ENCODE assay signal across 10 cellular contexts in the genomic region with DNA sequence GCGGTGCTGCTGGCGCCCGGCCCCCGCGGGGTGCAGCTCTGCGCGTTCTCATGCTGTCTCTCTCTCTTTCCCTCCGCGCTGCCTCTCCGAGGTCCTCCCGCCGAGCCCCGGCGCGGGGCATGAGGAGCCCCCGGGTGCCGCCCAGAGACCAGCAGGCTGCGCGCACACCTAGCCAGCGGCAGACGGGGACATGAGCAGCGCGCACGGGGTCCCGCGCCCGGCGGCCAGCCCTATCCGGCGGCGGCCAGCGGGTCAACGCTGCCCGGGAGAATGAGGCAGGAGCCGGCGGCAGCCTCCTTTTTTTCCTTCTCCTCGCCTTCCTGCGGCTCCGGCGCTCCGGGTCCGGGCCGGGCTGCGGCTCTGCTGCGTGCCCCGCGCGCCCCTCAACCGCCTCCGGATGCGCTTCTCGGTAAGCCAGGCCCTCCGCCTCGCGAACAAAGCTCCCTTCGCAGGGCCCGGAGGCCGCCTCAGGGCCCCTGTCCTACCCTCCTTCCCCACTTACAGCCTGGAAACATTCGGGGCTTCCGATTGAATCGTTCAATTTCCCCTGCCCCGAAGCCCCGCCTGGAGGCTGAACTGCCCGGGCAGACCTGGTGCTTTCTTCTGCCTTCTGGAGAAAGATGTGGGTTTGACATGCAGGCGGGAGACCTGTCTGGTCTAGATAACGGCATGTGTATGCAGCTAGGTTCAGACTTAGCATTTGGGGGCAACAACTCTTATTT. TPM values are rescaled to one million over a fixed set of nuclear protein-coding genes. Genes with fewer than 3 reads are reported as not detected.
DNase-seq lines count a peak whose midpoint lies in the region; ATAC-seq and TF ChIP-seq lines count a peak whose summit lies in the region.
"Had no signal": no experiment of that assay in that cellular context is flagged by ENCODE, and none has a peak within 500 bp of the region (broad histone marks: within the 10 kb centered on the region; RNA-seq: fewer than 3 reads in every experiment).

A gene (plus strand): TSS at position 64 of the 722 bp plus-strand sequence.

- POLR2A ChIA-PET in BJ (lab: Charles Lee), result no interaction called here

- peaks cover 20% of the 10 kb centered on the region for H3K27me3 Mint-ChIP-seq in GM23338 (ENCODE audit: insufficient read depth, low read depth, poor library complexity)
- H3K27me3 Mint-ChIP-seq in activated T-helper 17 cell treated with anti-CD3 and anti-CD28 coated beads, Interleukin-2, amount 50 U/mL, for 72 hours, result peaks cover 42% of the 10 kb centered on the region

- 0 out of 2 replicates have a peak within 1 kb of the TSS, but pooled peaks have one; percentile 41 for H3K27ac Mint-ChIP-seq in GM23338
- H3K27ac Mint-ChIP-seq in activated T-helper 17 cell treated with anti-CD3 and anti-CD28 coated beads, Interleukin-2, amount 50 U/mL, for 72 hours, result no peak within 1 kb of the TSS

- peak within 1 kb of the TSS; percentile 69 for H2AFZ ChIP-seq in GM23338

- WGBS in mesodermal cell (ENCODE audit: insufficient coverage in 2 of 2), 2 experiments, result 0 to 1% methylated on average over 34 to 57 of the region's 66 CpGs

- peak; percentile 44 for TF ChIP-seq CTCF in BJ (IDR thresholded peaks at IDR 0.05; ENCODE audit: insufficient read depth, low read depth, low read length)
- TF ChIP-seq CTCF in GM23338 (conservative IDR thresholded peaks at IDR 0.05; ENCODE audit: low read depth in 2 of 2), result peak; percentile 52 to 63

- H3K4me1 Mint-ChIP-seq in GM23338, result peaks cover 47% of the 10 kb centered on the region
- no peaks in the 10 kb centered on the region for H3K4me1 Mint-ChIP-seq in activated T-helper 17 cell treated with anti-CD3 and anti-CD28 coated beads, Interleukin-2, amount 50 U/mL, for 72 hours

- peak; percentile 62 for ATAC-seq in GM23338
- ATAC-seq in activated T-helper 17 cell treated with anti-CD3 and anti-CD28 coated beads, Interleukin-2, amount 50 U/mL, for 72 hours (replicated peaks), result no peak

- peaks cover 47% of the 10 kb centered on the region for H3K79me2 ChIP-seq in GM23338 (replicated peaks; ENCODE audit: insufficient read depth)

- no peaks in the 10 kb centered on the region for H3K9me3 ChIP-seq in mesodermal cell (ENCODE audit: control insufficient read depth, low read length)

- H3K27me3 ChIP-seq in BJ (ENCODE audit: control insufficient read depth, insufficient read depth, low read length) (peaks cover 18% of the 10 kb centered on the region), GM23338 (ENCODE audit: insufficient read depth) (peaks cover 7% of the 10 kb centered on the region; the same call in 1 of the 2 replicates)

- H3K9me2 ChIP-seq in GM23338 (ENCODE audit: insufficient read depth), result 0 out of 2 replicates have a peak, but pooled peaks cover 6% of the 10 kb centered on the region

- peak within 1 kb of the TSS; percentile 79 for H3K4me3 Mint-ChIP-seq in GM23338
- peak within 1 kb of the TSS; percentile 7 for H3K4me3 Mint-ChIP-seq in activated T-helper 17 cell treated with anti-CD3 and anti-CD28 coated beads, Interleukin-2, amount 50 U/mL, for 72 hours

- DNase-seq in BJ (ENCODE audit: low read depth), result no peak
- peak; percentile 79 for DNase-seq in GM23338 (ENCODE audit: low spot score)
- no peak for DNase-seq in germinal center (ENCODE audit: low spot score)
- no peak for DNase-seq in mesenteric fat pad (ENCODE audit: low spot score)
- DNase-seq in globus pallidus (ENCODE audit: low spot score), result no peak
- no peak for DNase-seq in stimulated activated CD4-positive, alpha-beta T cell treated with anti-CD3 and anti-CD28 coated beads, Interleukin-2, amount 100 ng/mL, for 48 hours
- DNase-seq: activated gamma-delta T cell had no signal

- peaks cover 9% of the 10 kb centered on the region; the same call in 1 of the 2 replicates for H3F3A ChIP-seq in GM23338 (replicated peaks; ENCODE audit: low read depth)

- H3K36me3 ChIP-seq in BJ (ENCODE audit: control insufficient read depth, insufficient read depth, low read length) (no peaks in the 10 kb centered on the region), GM23338 (ENCODE audit: insufficient read depth) (no peaks in the 10 kb centered on the region), mesodermal cell (ENCODE audit: control insufficient read depth, insufficient read depth, low read length) (no peaks in the 10 kb centered on the region)

- H3K4me1 ChIP-seq in GM23338 (ENCODE audit: insufficient read depth) (peaks cover 45% of the 10 kb centered on the region), mesodermal cell (ENCODE audit: control insufficient read depth, insufficient read depth, low read length, poor library complexity, severe bottlenecking) (no peaks in the 10 kb centered on the region)

- H3K9me3 Mint-ChIP-seq in GM23338, result peaks cover 2% of the 10 kb centered on the region; the same call in 1 of the 3 replicates
- no peaks in the 10 kb centered on the region for H3K9me3 Mint-ChIP-seq in activated T-helper 17 cell treated with anti-CD3 and anti-CD28 coated beads, Interleukin-2, amount 50 U/mL, for 72 hours

- CTCF ChIA-PET in BJ (lab: Yijun Ruan, JAX), result interaction anchor here (0.9 to 1.2 kb wide), 2 partner anchors 12 kb away, joined by 3 read pairs; no protein-coding TSS in a partner anchor

- H3K36me3 Mint-ChIP-seq in GM23338 (ENCODE audit: low read depth), result peaks cover 10% of the 10 kb centered on the region
- H3K36me3 Mint-ChIP-seq in activated T-helper 17 cell treated with anti-CD3 and anti-CD28 coated beads, Interleukin-2, amount 50 U/mL, for 72 hours (ENCODE audit: low read depth), result no peaks in the 10 kb centered on the region

- peak within 1 kb of the TSS; percentile 8; the same call in 1 of the 2 replicates for H3K4me3 ChIP-seq in BJ (ENCODE audit: low read depth, low read length)
- peak within 1 kb of the TSS; percentile 85 for H3K4me3 ChIP-seq in GM23338
- peak within 1 kb of the TSS; percentile 49 for H3K4me3 ChIP-seq in mesodermal cell (ENCODE audit: extremely low read depth, insufficient read depth, low read length, poor library complexity, severe bottlenecking)

- peak within 1 kb of the TSS; percentile 96 for H3K4me2 ChIP-seq in GM23338

- H4K20me1 ChIP-seq in GM23338 (replicated peaks; ENCODE audit: insufficient read depth), result no peaks in the 10 kb centered on the region

- H3K27ac ChIP-seq in GM23338 (ENCODE audit: low read depth), result no peak within 1 kb of the TSS
- no peak within 1 kb of the TSS for H3K27ac ChIP-seq in mesodermal cell (ENCODE audit: low read depth, low read length, severe bottlenecking)

TF ChIP-seq in GM23338, 12 proteins besides CTCF, POLR2A, EP300 and RAD21 (continues in another document):
- peak; percentile 19; the same call in 1 of the 2 replicates for TF ChIP-seq POLR2AphosphoS5 (IDR thresholded peaks at IDR 0.05; ENCODE audit: low read depth)
- TF ChIP-seq, protein P1, sequence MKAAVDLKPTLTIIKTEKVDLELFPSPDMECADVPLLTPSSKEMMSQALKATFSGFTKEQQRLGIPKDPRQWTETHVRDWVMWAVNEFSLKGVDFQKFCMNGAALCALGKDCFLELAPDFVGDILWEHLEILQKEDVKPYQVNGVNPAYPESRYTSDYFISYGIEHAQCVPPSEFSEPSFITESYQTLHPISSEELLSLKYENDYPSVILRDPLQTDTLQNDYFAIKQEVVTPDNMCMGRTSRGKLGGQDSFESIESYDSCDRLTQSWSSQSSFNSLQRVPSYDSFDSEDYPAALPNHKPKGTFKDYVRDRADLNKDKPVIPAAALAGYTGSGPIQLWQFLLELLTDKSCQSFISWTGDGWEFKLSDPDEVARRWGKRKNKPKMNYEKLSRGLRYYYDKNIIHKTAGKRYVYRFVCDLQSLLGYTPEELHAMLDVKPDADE (IDR thresholded peaks at IDR 0.05), result no peak

RNA-seq across cellular contexts. Expression of the gene that starts here (rescaled TPM):
- 0.02 TPM in 1 of 2 replicates, not detected in the other for polyA plus RNA-seq in BJ (2011; rRNA removed)
- not detected in 2 replicates for polyA minus RNA-seq in BJ (2011; rRNA and poly(A)+ RNA removed)
- 54.1 and 56.2 TPM in 2 replicates for total RNA-seq in GM23338 (2014; rRNA removed; shearing (Covaris generic))
- polyA plus RNA-seq in GM23338 (2016; fragmentation: Nextera tagmentation; extraction: Ambion mirVana), result 21.8 and 23.1 TPM in 2 replicates
- not detected for total RNA-seq in activated T-helper 17 cell treated with anti-CD3 and anti-CD28 coated beads, Interleukin-2, amount 50 U/mL, for 72 hours
- polyA plus RNA-seq in mesodermal cell (2013, experiment 1 of 2), result 2.7 TPM
- 2.1 TPM for polyA plus RNA-seq in mesodermal cell (2013, experiment 2 of 2)
- total RNA-seq in mesenteric fat pad, result not detected
- total RNA-seq: T-helper 1 cell treated with Interleukin-12 subunit alpha and Interleukin-12 subunit beta and Interleukin-4 antibody, amounts not matched to agents 30 ng/mL and 1 ng/mL, for 36 hours had no signal

Comparison
In these comparisons a context has a peak if more than half of its experiments do, and no peak if none do; other contexts are left out.
1. RNA of the gene that starts here (total RNA-seq): 54.1 to 56.2 TPM in GM23338; not detected in activated T-helper 17 cell treated with anti-CD3 and anti-CD28 coated beads, Interleukin-2, amount 50 U/mL, for 72 hours and not detected in mesenteric fat pad (single experiment); every median in the first group is over 10 times any median in the second.
2. RNA of the gene that starts here (polyA plus RNA-seq): 21.8 to 23.1 TPM in GM23338; 0.02 TPM in BJ; every median in the first group is over 10 times any median in the second.
3. H3K4me3 ChIP-seq: peak in every context shown above with its lines; median percentile 85 in GM23338; 49 in mesodermal cell; 8 in BJ.